In genomic region chr16:30983898-30984610, GRCh38 we compare ENCODE assay signal across 2 cellular contexts.
A peak's percentile ranks its signal among the peaks of the same experiment; 100 is the strongest.
TF ChIP-seq lines count a peak whose summit lies in the region.

No MANE protein-coding gene starts in this region.

TF ChIP-seq in GM23338, 12 proteins besides CTCF, POLR2A, EP300 and RAD21:
- TF ChIP-seq ZNF114 (CRISPR knock-in tag; IDR thresholded peaks at IDR 0.05) (no peak), EZH2phosphoT487 (IDR thresholded peaks at IDR 0.05; ENCODE audit: unreplicated experiment) (no peak), CREB1 (CRISPR knock-in tag; IDR thresholded peaks at IDR 0.05; ENCODE audit: low read depth) (no peak), STAT1 (IDR thresholded peaks at IDR 0.05; ENCODE audit: unreplicated experiment) (no peak), JUNB (IDR thresholded peaks at IDR 0.05; ENCODE audit: unreplicated experiment) (no peak), NANOG (IDR thresholded peaks at IDR 0.05; ENCODE audit: borderline replicate concordance) (no peak), REST (IDR thresholded peaks at IDR 0.05; ENCODE audit: unreplicated experiment) (no peak), EZH2 (IDR thresholded peaks at IDR 0.05; ENCODE audit: low read depth, unreplicated experiment) (no peak), ZNF331 (CRISPR knock-in tag; IDR thresholded peaks at IDR 0.05; ENCODE audit: low read depth) (no peak), POLR2AphosphoS5 (IDR thresholded peaks at IDR 0.05; ENCODE audit: low read depth) (no peak)
- TF ChIP-seq, protein P1, sequence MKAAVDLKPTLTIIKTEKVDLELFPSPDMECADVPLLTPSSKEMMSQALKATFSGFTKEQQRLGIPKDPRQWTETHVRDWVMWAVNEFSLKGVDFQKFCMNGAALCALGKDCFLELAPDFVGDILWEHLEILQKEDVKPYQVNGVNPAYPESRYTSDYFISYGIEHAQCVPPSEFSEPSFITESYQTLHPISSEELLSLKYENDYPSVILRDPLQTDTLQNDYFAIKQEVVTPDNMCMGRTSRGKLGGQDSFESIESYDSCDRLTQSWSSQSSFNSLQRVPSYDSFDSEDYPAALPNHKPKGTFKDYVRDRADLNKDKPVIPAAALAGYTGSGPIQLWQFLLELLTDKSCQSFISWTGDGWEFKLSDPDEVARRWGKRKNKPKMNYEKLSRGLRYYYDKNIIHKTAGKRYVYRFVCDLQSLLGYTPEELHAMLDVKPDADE (IDR thresholded peaks at IDR 0.05): no peak
- TF ChIP-seq, protein P2, sequence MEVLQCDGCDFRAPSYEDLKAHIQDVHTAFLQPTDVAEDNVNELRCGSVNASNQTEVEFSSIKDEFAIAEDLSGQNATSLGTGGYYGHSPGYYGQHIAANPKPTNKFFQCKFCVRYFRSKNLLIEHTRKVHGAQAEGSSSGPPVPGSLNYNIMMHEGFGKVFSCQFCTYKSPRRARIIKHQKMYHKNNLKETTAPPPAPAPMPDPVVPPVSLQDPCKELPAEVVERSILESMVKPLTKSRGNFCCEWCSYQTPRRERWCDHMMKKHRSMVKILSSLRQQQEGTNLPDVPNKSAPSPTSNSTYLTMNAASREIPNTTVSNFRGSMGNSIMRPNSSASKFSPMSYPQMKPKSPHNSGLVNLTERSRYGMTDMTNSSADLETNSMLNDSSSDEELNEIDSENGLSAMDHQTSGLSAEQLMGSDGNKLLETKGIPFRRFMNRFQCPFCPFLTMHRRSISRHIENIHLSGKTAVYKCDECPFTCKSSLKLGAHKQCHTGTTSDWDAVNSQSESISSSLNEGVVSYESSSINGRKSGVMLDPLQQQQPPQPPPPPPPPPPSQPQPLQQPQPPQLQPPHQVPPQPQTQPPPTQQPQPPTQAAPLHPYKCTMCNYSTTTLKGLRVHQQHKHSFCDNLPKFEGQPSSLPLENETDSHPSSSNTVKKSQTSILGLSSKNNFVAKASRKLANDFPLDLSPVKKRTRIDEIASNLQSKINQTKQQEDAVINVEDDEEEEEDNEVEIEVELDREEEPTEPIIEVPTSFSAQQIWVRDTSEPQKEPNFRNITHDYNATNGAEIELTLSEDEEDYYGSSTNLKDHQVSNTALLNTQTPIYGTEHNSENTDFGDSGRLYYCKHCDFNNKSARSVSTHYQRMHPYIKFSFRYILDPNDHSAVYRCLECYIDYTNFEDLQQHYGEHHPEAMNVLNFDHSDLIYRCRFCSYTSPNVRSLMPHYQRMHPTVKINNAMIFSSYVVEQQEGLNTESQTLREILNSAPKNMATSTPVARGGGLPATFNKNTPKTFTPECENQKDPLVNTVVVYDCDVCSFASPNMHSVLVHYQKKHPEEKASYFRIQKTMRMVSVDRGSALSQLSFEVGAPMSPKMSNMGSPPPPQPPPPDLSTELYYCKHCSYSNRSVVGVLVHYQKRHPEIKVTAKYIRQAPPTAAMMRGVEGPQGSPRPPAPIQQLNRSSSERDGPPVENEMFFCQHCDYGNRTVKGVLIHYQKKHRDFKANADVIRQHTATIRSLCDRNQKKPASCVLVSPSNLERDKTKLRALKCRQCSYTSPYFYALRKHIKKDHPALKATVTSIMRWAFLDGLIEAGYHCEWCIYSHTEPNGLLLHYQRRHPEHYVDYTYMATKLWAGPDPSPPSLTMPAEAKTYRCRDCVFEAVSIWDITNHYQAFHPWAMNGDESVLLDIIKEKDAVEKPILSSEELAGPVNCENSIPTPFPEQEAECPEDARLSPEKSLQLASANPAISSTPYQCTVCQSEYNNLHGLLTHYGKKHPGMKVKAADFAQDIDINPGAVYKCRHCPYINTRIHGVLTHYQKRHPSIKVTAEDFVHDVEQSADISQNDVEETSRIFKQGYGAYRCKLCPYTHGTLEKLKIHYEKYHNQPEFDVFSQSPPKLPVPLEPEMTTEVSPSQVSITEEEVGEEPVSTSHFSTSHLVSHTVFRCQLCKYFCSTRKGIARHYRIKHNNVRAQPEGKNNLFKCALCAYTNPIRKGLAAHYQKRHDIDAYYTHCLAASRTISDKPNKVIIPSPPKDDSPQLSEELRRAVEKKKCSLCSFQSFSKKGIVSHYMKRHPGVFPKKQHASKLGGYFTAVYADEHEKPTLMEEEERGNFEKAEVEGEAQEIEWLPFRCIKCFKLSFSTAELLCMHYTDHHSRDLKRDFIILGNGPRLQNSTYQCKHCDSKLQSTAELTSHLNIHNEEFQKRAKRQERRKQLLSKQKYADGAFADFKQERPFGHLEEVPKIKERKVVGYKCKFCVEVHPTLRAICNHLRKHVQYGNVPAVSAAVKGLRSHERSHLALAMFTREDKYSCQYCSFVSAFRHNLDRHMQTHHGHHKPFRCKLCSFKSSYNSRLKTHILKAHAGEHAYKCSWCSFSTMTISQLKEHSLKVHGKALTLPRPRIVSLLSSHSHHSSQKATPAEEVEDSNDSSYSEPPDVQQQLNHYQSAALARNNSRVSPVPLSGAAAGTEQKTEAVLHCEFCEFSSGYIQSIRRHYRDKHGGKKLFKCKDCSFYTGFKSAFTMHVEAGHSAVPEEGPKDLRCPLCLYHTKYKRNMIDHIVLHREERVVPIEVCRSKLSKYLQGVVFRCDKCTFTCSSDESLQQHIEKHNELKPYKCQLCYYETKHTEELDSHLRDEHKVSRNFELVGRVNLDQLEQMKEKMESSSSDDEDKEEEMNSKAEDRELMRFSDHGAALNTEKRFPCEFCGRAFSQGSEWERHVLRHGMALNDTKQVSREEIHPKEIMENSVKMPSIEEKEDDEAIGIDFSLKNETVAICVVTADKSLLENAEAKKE (CRISPR knock-in tag; IDR thresholded peaks at IDR 0.05): no peak

TF ChIP-seq in K562, 482 proteins besides CTCF, POLR2A, EP300 and RAD21:
- TF ChIP-seq POLR2G (IDR thresholded peaks at IDR 0.05; ENCODE audit: low read depth, low read length): peak; percentile 45; the same call in 1 of the 2 replicates
- TF ChIP-seq, protein P3, sequence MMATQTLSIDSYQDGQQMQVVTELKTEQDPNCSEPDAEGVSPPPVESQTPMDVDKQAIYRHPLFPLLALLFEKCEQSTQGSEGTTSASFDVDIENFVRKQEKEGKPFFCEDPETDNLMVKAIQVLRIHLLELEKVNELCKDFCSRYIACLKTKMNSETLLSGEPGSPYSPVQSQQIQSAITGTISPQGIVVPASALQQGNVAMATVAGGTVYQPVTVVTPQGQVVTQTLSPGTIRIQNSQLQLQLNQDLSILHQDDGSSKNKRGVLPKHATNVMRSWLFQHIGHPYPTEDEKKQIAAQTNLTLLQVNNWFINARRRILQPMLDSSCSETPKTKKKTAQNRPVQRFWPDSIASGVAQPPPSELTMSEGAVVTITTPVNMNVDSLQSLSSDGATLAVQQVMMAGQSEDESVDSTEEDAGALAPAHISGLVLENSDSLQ (IDR thresholded peaks at IDR 0.05): no peak
- TF ChIP-seq ZNF699 (CRISPR knock-in tag; IDR thresholded peaks at IDR 0.05; ENCODE audit: insufficient replicate concordance): no peak
- no peak for TF ChIP-seq RHOXF2B (CRISPR knock-in tag; conservative IDR thresholded peaks at IDR 0.05)
- TF ChIP-seq MEIS2 (IDR thresholded peaks at IDR 0.05; ENCODE audit: partially characterized antibody): no peak
- no peak for TF ChIP-seq TCF7L2 (IDR thresholded peaks at IDR 0.05; ENCODE audit: low read depth, low read length)
